In the genomic region with DNA sequence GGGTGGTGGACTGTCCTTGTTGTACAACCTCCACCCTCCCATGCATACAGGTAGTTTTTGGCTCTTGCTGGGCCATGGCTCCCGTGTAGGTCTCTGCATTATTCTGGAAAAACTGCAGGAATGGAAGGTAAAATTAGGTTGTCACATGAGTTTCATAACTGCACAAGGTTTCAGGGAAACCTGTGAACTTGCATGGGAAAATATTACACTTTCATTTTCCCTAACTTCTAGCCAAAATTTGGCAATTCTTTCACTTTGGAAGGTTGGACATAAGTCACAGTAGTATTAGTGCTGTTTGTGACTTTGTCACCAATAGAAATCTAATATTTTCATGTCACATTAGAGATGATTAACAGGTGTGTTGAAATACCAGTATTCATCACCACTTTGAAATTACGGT, we compare ENCODE assay signal across 19 cellular contexts.
A peak's percentile ranks its signal among the peaks of the same experiment; 100 is the strongest.
DNase-seq lines count a peak whose midpoint lies in the region; ATAC-seq and TF ChIP-seq lines count a peak whose summit lies in the region.
"Had no signal": no experiment of that assay in that cellular context is flagged by ENCODE, and none has a peak within 500 bp of the region (broad histone marks: within the 10 kb centered on the region; RNA-seq: fewer than 3 reads in every experiment).

No MANE protein-coding gene starts in this region.

- no peaks in the 10 kb centered on the region for H3K27me3 Mint-ChIP-seq in CD4-positive, alpha-beta memory T cell
- H3K27me3 Mint-ChIP-seq in activated T-helper 17 cell treated with anti-CD3 and anti-CD28 coated beads, Interleukin-2, amount 50 U/mL, for 72 hours, result no peaks in the 10 kb centered on the region
- H3K27me3 Mint-ChIP-seq in activated naive CD8-positive, alpha-beta T cell treated with anti-CD3 and anti-CD28 coated beads, Interleukin-2, amount 50 U/mL, for 24 hours, result no peaks in the 10 kb centered on the region

- H3K9me3 Mint-ChIP-seq in CD4-positive, alpha-beta memory T cell, result peaks cover 0 to under 1% (median 0%) of the 10 kb centered on the region in 8 donors
- H3K9me3 Mint-ChIP-seq in activated T-helper 17 cell treated with anti-CD3 and anti-CD28 coated beads, Interleukin-2, amount 50 U/mL, for 72 hours, result no peaks in the 10 kb centered on the region
- no peaks in the 10 kb centered on the region for H3K9me3 Mint-ChIP-seq in activated naive CD8-positive, alpha-beta T cell treated with anti-CD3 and anti-CD28 coated beads, Interleukin-2, amount 50 U/mL, for 24 hours

- no peak for TF ChIP-seq POLR2A in heart left ventricle (IDR thresholded peaks at IDR 0.05)
- TF ChIP-seq POLR2A in stomach (IDR thresholded peaks at IDR 0.05), result no peak

- peaks cover 20 to 25% of the 10 kb centered on the region in 2 donors for H3K36me3 Mint-ChIP-seq in CD4-positive, alpha-beta memory T cell
- H3K36me3 Mint-ChIP-seq in activated T-helper 17 cell treated with anti-CD3 and anti-CD28 coated beads, Interleukin-2, amount 50 U/mL, for 72 hours (ENCODE audit: low read depth), result peaks cover 50% of the 10 kb centered on the region
- H3K36me3 Mint-ChIP-seq in activated naive CD8-positive, alpha-beta T cell treated with anti-CD3 and anti-CD28 coated beads, Interleukin-2, amount 50 U/mL, for 24 hours (ENCODE audit: low read depth), result peaks cover 22% of the 10 kb centered on the region

- peaks cover 10 to 95% (median 77%) of the 10 kb centered on the region in 12 donors for H3K4me1 ChIP-seq in heart left ventricle
- peaks cover 17% of the 10 kb centered on the region for H3K4me1 ChIP-seq in right cardiac atrium (ENCODE audit: control insufficient read depth, insufficient read depth, low read length)
- H3K4me1 ChIP-seq in CD4-positive, alpha-beta memory T cell (ENCODE audit: insufficient read depth, low read length), result peaks cover 93% of the 10 kb centered on the region
- H3K4me1 ChIP-seq in stomach, result peaks cover 72 to 98% (median 80%) of the 10 kb centered on the region in 4 donors

- H3K4me3 ChIP-seq in heart left ventricle, result no peak overlapping the region
- no peak overlapping the region for H3K4me3 ChIP-seq in right cardiac atrium (ENCODE audit: low read length)
- H3K4me3 ChIP-seq in CD4-positive, alpha-beta memory T cell (ENCODE audit: low read length in 2 of 2), result no peak overlapping the region
- H3K4me3 ChIP-seq in stomach, result no peak overlapping the region
- H3K4me3 ChIP-seq: A549, SJCRH30 had no signal

- H3K27ac Mint-ChIP-seq in CD4-positive, alpha-beta memory T cell, result peak overlapping the region in 2 of 7 donors; percentile 17 to 63
- no peak overlapping the region for H3K27ac Mint-ChIP-seq in activated T-helper 17 cell treated with anti-CD3 and anti-CD28 coated beads, Interleukin-2, amount 50 U/mL, for 72 hours
- no peak overlapping the region for H3K27ac Mint-ChIP-seq in activated naive CD8-positive, alpha-beta T cell treated with anti-CD3 and anti-CD28 coated beads, Interleukin-2, amount 50 U/mL, for 24 hours

- H3K4me1 Mint-ChIP-seq in CD4-positive, alpha-beta memory T cell, result peaks cover 73 to 97% (median 83%) of the 10 kb centered on the region in 4 donors
- H3K4me1 Mint-ChIP-seq in activated T-helper 17 cell treated with anti-CD3 and anti-CD28 coated beads, Interleukin-2, amount 50 U/mL, for 72 hours, result peaks cover 65% of the 10 kb centered on the region
- H3K4me1 Mint-ChIP-seq in activated naive CD8-positive, alpha-beta T cell treated with anti-CD3 and anti-CD28 coated beads, Interleukin-2, amount 50 U/mL, for 24 hours, result peaks cover 78% of the 10 kb centered on the region

- DNase-seq in heart left ventricle (no peak), right cardiac atrium (no peak), stomach (no peak), SHP77 treated with DMSO at 0.1 percent for 48 hours (lab: John Stamatoyannopoulos, UW) (no peak)
- no peak for DNase-seq in CD4-positive, alpha-beta memory T cell
- no peak for DNase-seq in activated naive CD8-positive, alpha-beta T cell treated with anti-CD3 and anti-CD28 coated beads, Interleukin-2, amount 50 U/mL, for 24 hours
- DNase-seq: DMS 273 treated with DMSO at 0.1 percent for 48 hours, DND-41, NCI-H1417 treated with DMSO at 0.1 percent for 48 hours, NCI-H187 treated with DMSO at 0.1 percent for 48 hours, NCI-H226, NCI-H524, NCI-H82, OCI-M1, SJCRH30 had no signal

- H3K4me3 Mint-ChIP-seq in CD4-positive, alpha-beta memory T cell, result peak overlapping the region in 5 of 8 donors; percentile 65 to 79 (median 74)
- H3K4me3 Mint-ChIP-seq in activated T-helper 17 cell treated with anti-CD3 and anti-CD28 coated beads, Interleukin-2, amount 50 U/mL, for 72 hours, result peak overlapping the region; percentile 90
- no peak overlapping the region for H3K4me3 Mint-ChIP-seq in activated naive CD8-positive, alpha-beta T cell treated with anti-CD3 and anti-CD28 coated beads, Interleukin-2, amount 50 U/mL, for 24 hours

- intact Hi-C loops in heart left ventricle (cut with DNase I), result loop anchor here in 4 of 10 donors (5.0 kb wide), 2 partner anchors 37 to 42 kb away; no protein-coding TSS in a partner anchor
- intact Hi-C loops in right cardiac atrium (cut with DNase I), result no loop called here
- intact Hi-C loops in CD4-positive, alpha-beta memory T cell (cut with micrococcal nuclease), result loop anchor here (5.0 kb wide), 1 partner anchor 47 kb away; no protein-coding TSS in a partner anchor
- intact Hi-C loops in stomach (cut with DNase I; ENCODE audit: low total_unique reads), result no loop called here

- ATAC-seq in heart left ventricle (no peak), right cardiac atrium (no peak)
- no peak for ATAC-seq in activated T-helper 17 cell treated with anti-CD3 and anti-CD28 coated beads, Interleukin-2, amount 50 U/mL, for 72 hours (replicated peaks)
- ATAC-seq in activated naive CD8-positive, alpha-beta T cell treated with anti-CD3 and anti-CD28 coated beads, Interleukin-2, amount 50 U/mL, for 24 hours, result no peak
- ATAC-seq: A549 had no signal

- CTCF ChIA-PET in CD4-positive, alpha-beta memory T cell (lab: Charles Lee; ENCODE audit: partially characterized antibody), result interaction anchor here (2.0 kb wide), 1 partner anchor 8 kb away, joined by 4 read pairs; no protein-coding TSS in a partner anchor

- no peak for TF ChIP-seq EP300 in stomach (IDR thresholded peaks at IDR 0.05)

- H3K9me3 ChIP-seq in heart left ventricle (no peaks in the 10 kb centered on the region), right cardiac atrium (ENCODE audit: control insufficient read depth, low read length) (no peaks in the 10 kb centered on the region), stomach (no peaks in the 10 kb centered on the region)
- H3K9me3 ChIP-seq in CD4-positive, alpha-beta memory T cell (ENCODE audit: control insufficient read depth in 1 of 2, low read length in 2 of 2), result no peaks in the 10 kb centered on the region
- H3K9me3 ChIP-seq: A549, SJCRH30 had no signal

- TF ChIP-seq CTCF in heart left ventricle (IDR thresholded peaks at IDR 0.05), result no peak
- TF ChIP-seq CTCF in stomach (IDR thresholded peaks at IDR 0.05), result no peak

- no peaks in the 10 kb centered on the region for H3K27me3 ChIP-seq in heart left ventricle
- no peaks in the 10 kb centered on the region for H3K27me3 ChIP-seq in right cardiac atrium (ENCODE audit: control insufficient read depth, insufficient read depth)
- H3K27me3 ChIP-seq in CD4-positive, alpha-beta memory T cell (ENCODE audit: insufficient read depth, low read length), result no peaks in the 10 kb centered on the region
- H3K27me3 ChIP-seq in stomach, result no peaks in the 10 kb centered on the region
- H3K27me3 ChIP-seq: SJCRH30 had no signal

- no peaks in the 10 kb centered on the region for H3K36me3 ChIP-seq in heart left ventricle
- no peaks in the 10 kb centered on the region for H3K36me3 ChIP-seq in CD4-positive, alpha-beta memory T cell (ENCODE audit: insufficient read depth, low read length)
- H3K36me3 ChIP-seq in stomach, result peaks cover 0 to 4% (median 1%) of the 10 kb centered on the region in 4 donors

- 40 to 81% (median 68%) methylated on average over 2 of the region's 2 CpGs for WGBS in heart left ventricle, 4 donors
- 61% methylated on average over 2 of the region's 2 CpGs for WGBS in right cardiac atrium
- 24 to 61% (median 45%) methylated on average over 2 of the region's 2 CpGs for WGBS in stomach, 5 donors

- POLR2A ChIA-PET in CD4-positive, alpha-beta memory T cell (lab: Charles Lee; ENCODE audit: partially characterized antibody), result interaction anchor here (0.6 to 0.9 kb wide), 2 partner anchors 45 to 61 kb away, joined by 3 read pairs; no protein-coding TSS in a partner anchor

- H3K27ac ChIP-seq in heart left ventricle, result peak overlapping the region in 7 of 12 donors; percentile 7 to 89 (median 83)
- H3K27ac ChIP-seq in right cardiac atrium (ENCODE audit: low read length), result no peak overlapping the region
- no peak overlapping the region for H3K27ac ChIP-seq in CD4-positive, alpha-beta memory T cell (ENCODE audit: low read depth, low read length)
- peak overlapping the region in 4 of 5 donors; percentile 70 to 86 (median 76) for H3K27ac ChIP-seq in stomach
- H3K27ac ChIP-seq: A549, C4-2B, HL-60, SJCRH30 had no signal

Comparison
In these comparisons a context has a peak if more than half of its experiments do, and no peak if none do; other contexts are left out.
1. H3K27ac ChIP-seq: peak in heart left ventricle (7 of 12) and stomach (4 of 5); none in right cardiac atrium (single experiment) and CD4-positive, alpha-beta memory T cell (single experiment).